Comparison of ENCODE assay signal across 8 cellular contexts in the genomic region with DNA sequence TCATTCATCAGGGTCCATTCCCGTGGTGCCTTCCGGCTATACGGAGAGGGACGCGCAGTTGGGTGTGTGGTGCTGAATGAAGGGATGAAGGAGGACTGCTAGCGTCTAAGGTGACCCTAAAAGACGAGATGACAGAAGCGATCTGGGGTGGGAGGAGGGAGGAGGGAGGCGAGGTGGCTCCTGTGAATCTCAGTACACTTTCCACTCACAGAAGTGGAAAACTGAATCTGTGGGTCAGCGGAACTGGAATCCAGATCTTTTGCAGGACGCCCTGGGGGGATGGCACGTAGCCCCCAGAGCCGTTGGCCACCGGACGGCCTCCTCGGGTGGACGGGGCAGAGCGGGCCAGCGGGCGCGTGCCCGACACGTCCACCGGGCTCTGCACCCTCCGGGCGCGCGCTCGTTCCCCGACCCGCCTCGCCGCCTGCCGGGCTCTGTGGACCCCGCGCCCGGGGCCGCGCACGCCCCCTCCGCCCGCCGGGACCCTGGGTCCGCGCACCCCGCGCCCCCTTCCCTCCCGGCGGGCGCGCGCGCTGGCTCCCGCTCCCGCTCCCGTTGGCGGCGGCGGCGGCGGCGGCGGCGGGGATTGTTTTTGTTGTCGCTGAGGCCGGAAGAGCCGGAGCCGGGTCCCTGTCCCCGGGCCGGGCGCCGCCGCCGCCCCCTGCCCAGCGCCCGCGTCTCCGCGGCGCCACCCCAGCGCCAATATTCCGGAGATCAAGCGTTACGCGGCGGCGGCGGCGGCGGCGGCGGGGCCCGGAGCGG. TPM values are rescaled to one million over a fixed set of nuclear protein-coding genes. Genes with fewer than 3 reads are reported as not detected.
DNase-seq lines count a peak whose midpoint lies in the region; ATAC-seq, FAIRE-seq and TF ChIP-seq lines count a peak whose summit lies in the region.

AGO4 (plus strand) TSS at position 403 of the 762 bp plus-strand sequence. CDS start 401 bp downstream, outside the sequence.

- H3K27ac ChIP-seq in SK-N-SH (ENCODE audit: low read depth in 2 of 2, low read length in 1 of 2) (peak within 1 kb of the TSS; percentile 51 to 68), astrocyte (ENCODE audit: low read depth, low read length) (peak within 1 kb of the TSS; percentile 47), left ventricle myocardium inferior (replicated peaks) (peak within 1 kb of the TSS; percentile 95)

- DNase-seq in Daoy (ENCODE audit: low read depth): peak; percentile 64
- DNase-seq in SK-N-SH: peak; percentile 94
- DNase-seq in astrocyte (ENCODE audit: low read depth): peak; percentile 42
- DNase-seq in left ventricle myocardium inferior: peak; percentile 72
- DNase-seq in osteocyte (ENCODE audit: extremely low spot score, unreplicated experiment): peak; percentile 86
- no peak for DNase-seq in amniotic stem cell (lab: John Stamatoyannopoulos, UW)

- no peaks in the 10 kb centered on the region for H3K9me2 ChIP-seq in SK-N-SH

- CTCF ChIA-PET in SK-N-SH (lab: Yijun Ruan, JAX): interaction anchor here (0.7 to 0.8 kb wide), 2 partner anchors 33 to 103 kb away, joined by 3 read pairs; no protein-coding TSS in a partner anchor

- no peak for TF ChIP-seq RAD21 in SK-N-SH (IDR thresholded peaks at IDR 0.05; ENCODE audit: low read length)

- no peaks in the 10 kb centered on the region for H3K36me3 Mint-ChIP-seq in astrocyte (ENCODE audit: low read depth, unreplicated experiment)
- H3K36me3 Mint-ChIP-seq in osteocyte (ENCODE audit: unreplicated experiment): no peaks in the 10 kb centered on the region

- intact Hi-C loops in left ventricle myocardium inferior (cut with micrococcal nuclease): no loop called here

- H3K4me2 ChIP-seq in SK-N-SH: peak within 1 kb of the TSS; percentile 94
- peak within 1 kb of the TSS; percentile 92 for H3K4me2 ChIP-seq in astrocyte (ENCODE audit: low read length)

- H3F3A ChIP-seq in SK-N-SH (replicated peaks; ENCODE audit: insufficient read depth): peaks cover 16% of the 10 kb centered on the region

- H3K79me2 ChIP-seq in SK-N-SH (ENCODE audit: insufficient read depth): peaks cover 44% of the 10 kb centered on the region
- peaks cover 21% of the 10 kb centered on the region for H3K79me2 ChIP-seq in astrocyte (ENCODE audit: insufficient read depth, low read length)

- H3K9ac ChIP-seq in SK-N-SH (peak within 1 kb of the TSS; percentile 89), astrocyte (ENCODE audit: low read length) (peak within 1 kb of the TSS; percentile 88)

- H3K27ac Mint-ChIP-seq in astrocyte (ENCODE audit: unreplicated experiment) (peak within 1 kb of the TSS; percentile 90), osteocyte (ENCODE audit: unreplicated experiment) (peak within 1 kb of the TSS; percentile 93)

- H3K27me3 Mint-ChIP-seq in astrocyte (ENCODE audit: low read depth, unreplicated experiment) (no peaks in the 10 kb centered on the region), osteocyte (ENCODE audit: unreplicated experiment) (no peaks in the 10 kb centered on the region)

- peak within 1 kb of the TSS; percentile 75 for H2AFZ ChIP-seq in SK-N-SH (ENCODE audit: low read depth)
- peak within 1 kb of the TSS; percentile 98 for H2AFZ ChIP-seq in astrocyte (ENCODE audit: low read depth, low read length)

- H3K4me3 Mint-ChIP-seq in astrocyte (ENCODE audit: unreplicated experiment) (peak within 1 kb of the TSS; percentile 96), osteocyte (ENCODE audit: unreplicated experiment) (peak within 1 kb of the TSS; percentile 92)

- TF ChIP-seq EP300 in SK-N-SH (IDR thresholded peaks at IDR 0.05; ENCODE audit: borderline replicate concordance in 1 of 2, low read depth in 1 of 2, low read length in 1 of 2): no peak

- H3K9me3 ChIP-seq in SK-N-SH: no peaks in the 10 kb centered on the region
- no peaks in the 10 kb centered on the region for H3K9me3 ChIP-seq in astrocyte (ENCODE audit: insufficient read depth, low read depth, low read length)
- H3K9me3 ChIP-seq in left ventricle myocardium inferior (replicated peaks): no peaks in the 10 kb centered on the region

- H3K4me1 Mint-ChIP-seq in astrocyte (ENCODE audit: low read depth, unreplicated experiment) (peaks cover 25% of the 10 kb centered on the region), osteocyte (ENCODE audit: unreplicated experiment) (peaks cover 21% of the 10 kb centered on the region)

- no peaks in the 10 kb centered on the region for H3K27me3 ChIP-seq in SK-N-SH (ENCODE audit: insufficient read depth)
- no peaks in the 10 kb centered on the region for H3K27me3 ChIP-seq in astrocyte (ENCODE audit: insufficient read depth, low read length)
- no peaks in the 10 kb centered on the region for H3K27me3 ChIP-seq in left ventricle myocardium inferior (ENCODE audit: low read depth)

- H3K4me1 ChIP-seq in SK-N-SH (ENCODE audit: control insufficient read depth in 1 of 2, insufficient read depth in 2 of 2, low read depth in 1 of 2, low read length in 1 of 2) (peaks cover 0 to 9% of the 10 kb centered on the region in 2 experiments; a peak in 2 of 4 replicates), astrocyte (ENCODE audit: insufficient read depth, low read length) (peaks cover 7% of the 10 kb centered on the region), left ventricle myocardium inferior (peaks cover 35% of the 10 kb centered on the region)

- FAIRE-seq in astrocyte (lab: Jason Lieb, UNC): no peak

- POLR2A ChIA-PET in SK-N-SH (lab: Yijun Ruan, JAX): no interaction called here

- H3K9me3 Mint-ChIP-seq in astrocyte (ENCODE audit: unreplicated experiment) (no peaks in the 10 kb centered on the region), osteocyte (ENCODE audit: unreplicated experiment) (no peaks in the 10 kb centered on the region)

- WGBS in SK-N-SH (ENCODE audit: low lambda C conversion rate): 14% methylated on average over 10 of the region's 94 CpGs

- H3K36me3 ChIP-seq in SK-N-SH (replicated peaks in 1 of 2; ENCODE audit: control insufficient read depth in 1 of 2, insufficient read depth in 2 of 2, low read length in 1 of 2) (no peaks in the 10 kb centered on the region), astrocyte (ENCODE audit: insufficient read depth, low read length) (no peaks in the 10 kb centered on the region), left ventricle myocardium inferior (no peaks in the 10 kb centered on the region)

- H3K4me3 ChIP-seq in SK-N-SH (ENCODE audit: low read depth in 2 of 2, low read length in 1 of 2) (peak within 1 kb of the TSS; percentile 72 to 93), astrocyte (ENCODE audit: insufficient read depth, low read depth, low read length) (peak within 1 kb of the TSS; percentile 80), left ventricle myocardium inferior (peak within 1 kb of the TSS; percentile 95)

- H4K20me1 ChIP-seq in SK-N-SH (ENCODE audit: insufficient read depth): peaks cover 6% of the 10 kb centered on the region
- H4K20me1 ChIP-seq in astrocyte (ENCODE audit: insufficient read depth, low read length): peaks cover 11% of the 10 kb centered on the region

- peak; percentile 48 for ATAC-seq in HG03442 (IDR thresholded peaks at IDR 0.05; ENCODE audit: unreplicated experiment)
- ATAC-seq in HG02623 (IDR thresholded peaks at IDR 0.05; ENCODE audit: unreplicated experiment): no peak

- TF ChIP-seq CTCF in SK-N-SH (IDR thresholded peaks at IDR 0.05) (no peak), astrocyte (IDR thresholded peaks at IDR 0.05; ENCODE audit: insufficient read depth, low read depth, low read length) (no peak), left ventricle myocardium inferior (IDR thresholded peaks at IDR 0.05; ENCODE audit: borderline replicate concordance) (no peak), osteocyte (IDR thresholded peaks at IDR 0.05) (peak; percentile 11)

TF ChIP-seq in SK-N-SH, 30 proteins besides CTCF, POLR2A, EP300 and RAD21 (continues in another document):
- TF ChIP-seq POLR2AphosphoS5 (IDR thresholded peaks at IDR 0.05; ENCODE audit: low read depth, low read length): peak; percentile 28; the same call in 1 of the 2 replicates
- TF ChIP-seq, protein P1, sequence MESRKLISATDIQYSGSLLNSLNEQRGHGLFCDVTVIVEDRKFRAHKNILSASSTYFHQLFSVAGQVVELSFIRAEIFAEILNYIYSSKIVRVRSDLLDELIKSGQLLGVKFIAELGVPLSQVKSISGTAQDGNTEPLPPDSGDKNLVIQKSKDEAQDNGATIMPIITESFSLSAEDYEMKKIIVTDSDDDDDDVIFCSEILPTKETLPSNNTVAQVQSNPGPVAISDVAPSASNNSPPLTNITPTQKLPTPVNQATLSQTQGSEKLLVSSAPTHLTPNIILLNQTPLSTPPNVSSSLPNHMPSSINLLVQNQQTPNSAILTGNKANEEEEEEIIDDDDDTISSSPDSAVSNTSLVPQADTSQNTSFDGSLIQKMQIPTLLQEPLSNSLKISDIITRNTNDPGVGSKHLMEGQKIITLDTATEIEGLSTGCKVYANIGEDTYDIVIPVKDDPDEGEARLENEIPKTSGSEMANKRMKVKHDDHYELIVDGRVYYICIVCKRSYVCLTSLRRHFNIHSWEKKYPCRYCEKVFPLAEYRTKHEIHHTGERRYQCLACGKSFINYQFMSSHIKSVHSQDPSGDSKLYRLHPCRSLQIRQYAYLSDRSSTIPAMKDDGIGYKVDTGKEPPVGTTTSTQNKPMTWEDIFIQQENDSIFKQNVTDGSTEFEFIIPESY (IDR thresholded peaks at IDR 0.05; ENCODE audit: borderline replicate concordance, low read depth): no peak
- TF ChIP-seq MEF2A (IDR thresholded peaks at IDR 0.05; ENCODE audit: borderline replicate concordance, low read depth): no peak

RNA-seq across cellular contexts. Expression of gene AGO4, which starts in this region (rescaled TPM):
- 2.5 and 4.9 TPM in 2 replicates for total RNA-seq in Daoy (2014; rRNA removed; shearing (Covaris generic))
- polyA plus RNA-seq in SK-N-SH (2012; rRNA removed): 4.8 and 6.6 TPM in 2 replicates
- 4.3 and 5.1 TPM in 2 replicates for polyA plus RNA-seq in SK-N-SH (2012; cell fraction: cytosol; rRNA removed)
- 12.5 and 18.8 TPM in 2 replicates for polyA plus RNA-seq in SK-N-SH (2012; cell fraction: nucleus; rRNA removed)
- 9.8 and 10.0 TPM in 2 replicates for total RNA-seq in astrocyte
- total RNA-seq in left ventricle myocardium inferior: 14.6 TPM
- total RNA-seq in osteocyte: 10.1 and 14.6 TPM in 2 replicates
